36 cellular contexts compared by ENCODE assay signal in genomic region chr15:54482251-54482650, GRCh38.
"Had no signal": no experiment of that assay in that cellular context is flagged by ENCODE, and none has a peak within 500 bp of the region (broad histone marks: within the 10 kb centered on the region; RNA-seq: fewer than 3 reads in every experiment).

No MANE protein-coding gene starts in this region.

- H3K27me3 ChIP-seq: ascending aorta, gastrocnemius medialis, left lung, sigmoid colon, uterus had no signal

- H3K9me3 ChIP-seq: gastrocnemius medialis, lower lobe of right lung, sigmoid colon, uterus had no signal

- H3K36me3 Mint-ChIP-seq: activated naive CD4-positive, alpha-beta T cell treated with anti-CD3 and anti-CD28 coated beads, Interleukin-2, amount 10 ng/mL, durations not matched to agents 7 days and 5 days; activated naive CD8-positive, alpha-beta T cell treated with anti-CD3 and anti-CD28 coated beads, Interleukin-2, amount 10 ng/mL, durations not matched to agents 7 days and 5 days; brain; stimulated activated memory B cell treated with anti-CD40 and anti-IgM and Interleukin-4, amounts not matched to agents 10 μg/mL and 1 μg/mL and 100 μg/mL, for 72 hours; type B pancreatic cell had no signal

- H3K9me3 Mint-ChIP-seq: type B pancreatic cell had no signal

- FAIRE-seq: endometrium, islet of Langerhans, small intestine had no signal

- DNase-seq: activated CD4-positive, alpha-beta memory T cell treated with anti-CD3 and anti-CD28 coated beads, Interleukin-2, amount 10 ng/mL, durations not matched to agents 7 days and 5 days; activated CD4-positive, alpha-beta T cell treated with anti-CD3 and anti-CD28 coated beads, Interleukin-2, amount 10 ng/mL, durations not matched to agents 7 days and 5 days; activated CD4-positive, CD25-positive, alpha-beta regulatory T cell treated with anti-CD3 and anti-CD28 coated beads, Interleukin-2, amount 50 U/mL, for 72 hours; activated CD8-positive, alpha-beta memory T cell treated with anti-CD3 and anti-CD28 coated beads, Interleukin-2, amount 50 U/mL, for 48 hours; activated gamma-delta T cell; activated naive CD4-positive, alpha-beta T cell treated with anti-CD3 and anti-CD28 coated beads, Interleukin-2, amount 10 ng/mL, durations not matched to agents 7 days and 5 days; activated naive CD8-positive, alpha-beta T cell treated with anti-CD3 and anti-CD28 coated beads, Interleukin-2, amount 10 ng/mL, durations not matched to agents 7 days and 5 days; activated T-cell treated with anti-CD3 and anti-CD28 coated beads, Interleukin-2, amount 50 U/mL, for 24 hours; effector CD4-positive, alpha-beta T cell; gastrocnemius medialis; head of caudate nucleus; hypothalamus; lower lobe of right lung; mesenchymal stem cell; psoas muscle; sigmoid colon; small intestine; stimulated activated CD4-positive, alpha-beta T cell treated with anti-CD3 and anti-CD28 coated beads, Interleukin-1b, Interleukin-23, amount 100 ng/mL, for 48 hours; stimulated activated CD4-positive, alpha-beta T cell treated with anti-CD3 and anti-CD28 coated beads, Interleukin-4, amount 100 ng/mL, for 4 hours; stimulated activated CD8-positive, alpha-beta memory T cell treated with anti-CD3 and anti-CD28 coated beads, Interleukin-4, amount 100 ng/mL, for 48 hours; stimulated activated naive CD8-positive, alpha-beta T cell treated with anti-CD3 and anti-CD28 coated beads, Interleukin-15, amount 100 ng/mL, for 72 hours; substantia nigra; T-helper 17 cell; T1000; uterus; WERI-Rb-1 had no signal

- H3K9ac ChIP-seq: parathyroid adenoma had no signal

- H3K4me3 Mint-ChIP-seq: activated CD4-positive, alpha-beta memory T cell treated with anti-CD3 and anti-CD28 coated beads, Interleukin-2, amount 10 ng/mL, durations not matched to agents 7 days and 5 days; activated CD4-positive, alpha-beta T cell treated with anti-CD3 and anti-CD28 coated beads, Interleukin-2, amount 10 ng/mL, durations not matched to agents 7 days and 5 days; activated naive CD4-positive, alpha-beta T cell treated with anti-CD3 and anti-CD28 coated beads, Interleukin-2, amount 10 ng/mL, durations not matched to agents 7 days and 5 days; activated naive CD8-positive, alpha-beta T cell treated with anti-CD3 and anti-CD28 coated beads, Interleukin-2, amount 10 ng/mL, durations not matched to agents 7 days and 5 days; activated T-cell treated with anti-CD3 and anti-CD28 coated beads, Interleukin-2, amount 50 U/mL, for 24 hours; brain; dendritic cell treated with granulocyte-macrophage colony-stimulating factor and Interleukin-4, amounts not matched to agents 40 ng/mL and 50 ng/mL, for 4 days; nephron; stimulated activated memory B cell treated with anti-CD40 and anti-IgM and Interleukin-4, amounts not matched to agents 10 μg/mL and 1 μg/mL and 100 μg/mL, for 72 hours; stimulated activated naive CD8-positive, alpha-beta T cell treated with anti-CD3 and anti-CD28 coated beads, Interleukin-15, amount 100 ng/mL, for 72 hours; T-helper 17 cell; type B pancreatic cell had no signal

- H3K4me1 ChIP-seq: ascending aorta, gastrocnemius medialis, left lung, lower lobe of right lung, parathyroid adenoma, psoas muscle, sigmoid colon, uterus had no signal

- H2AFZ ChIP-seq: parathyroid adenoma had no signal

- H3K36me3 ChIP-seq: ascending aorta, gastrocnemius medialis, left lung, lower lobe of right lung, sigmoid colon, uterus, WERI-Rb-1 had no signal

- ATAC-seq: gastrocnemius medialis; left lung; lower lobe of right lung; psoas muscle; stimulated activated memory B cell treated with anti-CD40 and anti-IgM and Interleukin-4, amounts not matched to agents 10 μg/mL and 1 μg/mL and 100 μg/mL, for 72 hours; stimulated activated naive CD8-positive, alpha-beta T cell treated with anti-CD3 and anti-CD28 coated beads, Interleukin-15, amount 100 ng/mL, for 72 hours; T-helper 17 cell had no signal

- H3K27me3 Mint-ChIP-seq: activated CD4-positive, alpha-beta memory T cell treated with anti-CD3 and anti-CD28 coated beads, Interleukin-2, amount 10 ng/mL, durations not matched to agents 7 days and 5 days; activated CD4-positive, alpha-beta T cell treated with anti-CD3 and anti-CD28 coated beads, Interleukin-2, amount 10 ng/mL, durations not matched to agents 7 days and 5 days; activated naive CD4-positive, alpha-beta T cell treated with anti-CD3 and anti-CD28 coated beads, Interleukin-2, amount 10 ng/mL, durations not matched to agents 7 days and 5 days; activated naive CD8-positive, alpha-beta T cell treated with anti-CD3 and anti-CD28 coated beads, Interleukin-2, amount 10 ng/mL, durations not matched to agents 7 days and 5 days; activated T-cell treated with anti-CD3 and anti-CD28 coated beads, Interleukin-2, amount 50 U/mL, for 24 hours; brain; dendritic cell treated with granulocyte-macrophage colony-stimulating factor and Interleukin-4, amounts not matched to agents 40 ng/mL and 50 ng/mL, for 4 days; stimulated activated memory B cell treated with anti-CD40 and anti-IgM and Interleukin-4, amounts not matched to agents 10 μg/mL and 1 μg/mL and 100 μg/mL, for 72 hours; stimulated activated naive CD8-positive, alpha-beta T cell treated with anti-CD3 and anti-CD28 coated beads, Interleukin-15, amount 100 ng/mL, for 72 hours; T-helper 17 cell; type B pancreatic cell had no signal

- H3K27ac Mint-ChIP-seq: activated CD4-positive, alpha-beta memory T cell treated with anti-CD3 and anti-CD28 coated beads, Interleukin-2, amount 10 ng/mL, durations not matched to agents 7 days and 5 days; activated CD4-positive, alpha-beta T cell treated with anti-CD3 and anti-CD28 coated beads, Interleukin-2, amount 10 ng/mL, durations not matched to agents 7 days and 5 days; activated naive CD4-positive, alpha-beta T cell treated with anti-CD3 and anti-CD28 coated beads, Interleukin-2, amount 10 ng/mL, durations not matched to agents 7 days and 5 days; activated naive CD8-positive, alpha-beta T cell treated with anti-CD3 and anti-CD28 coated beads, Interleukin-2, amount 10 ng/mL, durations not matched to agents 7 days and 5 days; activated T-cell treated with anti-CD3 and anti-CD28 coated beads, Interleukin-2, amount 50 U/mL, for 24 hours; brain; dendritic cell treated with granulocyte-macrophage colony-stimulating factor and Interleukin-4, amounts not matched to agents 40 ng/mL and 50 ng/mL, for 4 days; nephron; stimulated activated memory B cell treated with anti-CD40 and anti-IgM and Interleukin-4, amounts not matched to agents 10 μg/mL and 1 μg/mL and 100 μg/mL, for 72 hours; stimulated activated naive CD8-positive, alpha-beta T cell treated with anti-CD3 and anti-CD28 coated beads, Interleukin-15, amount 100 ng/mL, for 72 hours; T-helper 17 cell; type B pancreatic cell had no signal

- H3K4me1 Mint-ChIP-seq: activated CD4-positive, alpha-beta memory T cell treated with anti-CD3 and anti-CD28 coated beads, Interleukin-2, amount 10 ng/mL, durations not matched to agents 7 days and 5 days; activated CD4-positive, alpha-beta T cell treated with anti-CD3 and anti-CD28 coated beads, Interleukin-2, amount 10 ng/mL, durations not matched to agents 7 days and 5 days; activated naive CD4-positive, alpha-beta T cell treated with anti-CD3 and anti-CD28 coated beads, Interleukin-2, amount 10 ng/mL, durations not matched to agents 7 days and 5 days; activated naive CD8-positive, alpha-beta T cell treated with anti-CD3 and anti-CD28 coated beads, Interleukin-2, amount 10 ng/mL, durations not matched to agents 7 days and 5 days; brain; nephron; stimulated activated memory B cell treated with anti-CD40 and anti-IgM and Interleukin-4, amounts not matched to agents 10 μg/mL and 1 μg/mL and 100 μg/mL, for 72 hours; stimulated activated naive CD8-positive, alpha-beta T cell treated with anti-CD3 and anti-CD28 coated beads, Interleukin-15, amount 100 ng/mL, for 72 hours; T-helper 17 cell had no signal

- H3K27ac ChIP-seq: ascending aorta, gastrocnemius medialis, left lung, lower lobe of right lung, parathyroid adenoma, psoas muscle, sigmoid colon, uterus, WERI-Rb-1 had no signal

- H3K79me2 ChIP-seq: parathyroid adenoma had no signal

- H3K4me3 ChIP-seq: ascending aorta, gastrocnemius medialis, left lung, lower lobe of right lung, psoas muscle, sigmoid colon, uterus had no signal
